Comparison of ENCODE assay signal across 8 cellular contexts in the genomic region with DNA sequence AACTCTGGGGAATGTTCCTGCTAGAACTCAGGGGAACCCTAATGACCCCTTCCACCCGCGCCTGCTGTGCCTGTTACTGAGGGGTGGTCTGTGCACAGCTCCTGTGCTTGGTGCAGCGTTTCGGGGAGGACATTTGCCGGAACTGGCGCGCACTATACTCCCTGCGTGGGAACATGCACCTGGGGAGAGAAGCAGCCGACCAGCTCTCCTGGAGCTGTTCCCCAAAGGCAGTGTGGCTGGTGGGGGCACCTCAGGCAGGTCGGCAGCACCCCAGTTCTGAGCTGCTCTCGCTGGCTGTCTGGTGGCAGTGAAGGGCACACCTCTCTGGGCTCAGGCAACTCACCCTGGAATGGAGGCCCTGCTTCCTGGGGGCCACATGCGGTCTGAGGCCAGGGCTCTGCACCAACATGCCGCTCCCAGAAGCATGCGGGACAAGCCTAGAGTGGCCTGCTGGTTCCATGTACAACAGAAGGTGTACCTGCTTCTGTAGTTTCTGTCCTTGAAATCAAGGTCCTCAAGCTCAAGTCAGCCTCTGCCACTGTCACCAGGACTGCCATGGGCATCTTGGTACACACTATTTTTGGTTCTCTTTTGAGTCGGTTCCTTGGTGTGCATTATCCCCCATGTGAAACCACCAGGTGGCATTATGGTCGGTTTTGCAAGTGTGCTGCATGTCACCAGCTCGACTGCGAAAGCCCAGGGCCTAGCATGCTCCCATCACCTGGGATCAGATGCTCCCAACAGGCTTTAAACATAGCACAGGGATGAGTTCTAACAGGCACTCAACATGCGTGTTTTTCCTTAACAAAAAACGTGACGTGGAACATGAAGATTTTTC. TPM values are rescaled to one million over a fixed set of nuclear protein-coding genes. Genes with fewer than 3 reads are reported as not detected.
A peak's percentile ranks its signal among the peaks of the same experiment; 100 is the strongest.
DNase-seq lines count a peak whose midpoint lies in the region; ATAC-seq and TF ChIP-seq lines count a peak whose summit lies in the region.

No MANE protein-coding gene starts in this region.

- DNase-seq in left ventricle myocardium inferior (no peak), heart left ventricle (no peak), RWPE1 (ENCODE audit: low spot score) (no peak), substantia nigra (lab: John Stamatoyannopoulos, UW) (no peak), SHP77 treated with DMSO at 0.1 percent for 48 hours (lab: John Stamatoyannopoulos, UW) (no peak)

- ATAC-seq in heart left ventricle (no peak), GM21528 (IDR thresholded peaks at IDR 0.05; ENCODE audit: low FRiP score, unreplicated experiment) (no peak), GM18909 (IDR thresholded peaks at IDR 0.05; ENCODE audit: poor library complexity, unreplicated experiment) (no peak)

- CTCF ChIA-PET in RWPE1 (lab: Yijun Ruan, JAX), result no interaction called here

- H3K4me1 ChIP-seq in left ventricle myocardium inferior (peaks cover 17% of the 10 kb centered on the region), heart left ventricle (peaks cover 0 to 15% (median 0%) of the 10 kb centered on the region in 12 donors), esophagus (ENCODE audit: control insufficient read depth in 2 of 2, insufficient read depth in 2 of 2, low read length in 1 of 2) (peaks cover 0 to 8% of the 10 kb centered on the region in 2 donors)

- TF ChIP-seq CTCF in left ventricle myocardium inferior (IDR thresholded peaks at IDR 0.05; ENCODE audit: borderline replicate concordance), result peak; percentile 13
- no peak for TF ChIP-seq CTCF in heart left ventricle (IDR thresholded peaks at IDR 0.05)
- TF ChIP-seq CTCF in RWPE1 (conservative IDR thresholded peaks at IDR 0.05; ENCODE audit: low read depth), result no peak

- no peaks in the 10 kb centered on the region for H3K27me3 ChIP-seq in left ventricle myocardium inferior (ENCODE audit: low read depth)
- no peaks in the 10 kb centered on the region for H3K27me3 ChIP-seq in heart left ventricle
- no peaks in the 10 kb centered on the region for H3K27me3 ChIP-seq in esophagus (ENCODE audit: control insufficient read depth in 1 of 2, insufficient read depth in 2 of 2, low read length in 2 of 2)

- no peak overlapping the region for H3K4me3 ChIP-seq in left ventricle myocardium inferior
- H3K4me3 ChIP-seq in heart left ventricle, result no peak overlapping the region
- no peak overlapping the region for H3K4me3 ChIP-seq in esophagus (ENCODE audit: low read depth in 1 of 2, low read length in 2 of 2)

- WGBS in heart left ventricle, 4 donors, result 86 to 88% (median 88%) methylated on average over 15 to 21 of the region's 21 CpGs
- 74 to 79% methylated on average over 21 of the region's 21 CpGs for WGBS in esophagus, 2 donors

- intact Hi-C loops in left ventricle myocardium inferior (cut with micrococcal nuclease) (no loop called here), heart left ventricle (cut with DNase I) (loop anchor here in 1 of 10 donors (5.0 kb wide), 1 partner anchor 41 kb away; the partner anchor contains the start of gene TBC1D9B)

- H3K9me3 ChIP-seq in left ventricle myocardium inferior (replicated peaks) (peaks cover 4% of the 10 kb centered on the region), heart left ventricle (peaks cover 0 to 7% (median 0%) of the 10 kb centered on the region in 12 donors), esophagus (ENCODE audit: control insufficient read depth in 2 of 2, insufficient read depth in 1 of 2, low read depth in 1 of 2, low read length in 1 of 2) (peaks cover 0 to 4% of the 10 kb centered on the region in 2 donors)

- H3K27ac ChIP-seq in left ventricle myocardium inferior (replicated peaks) (peak overlapping the region; percentile 31), heart left ventricle (no peak overlapping the region), RWPE1 (peak overlapping the region; percentile 69), esophagus (ENCODE audit: low read depth in 2 of 2, low read length in 1 of 2) (peak overlapping the region; percentile 14 to 17), substantia nigra (ENCODE audit: low read depth, low read length, poor library complexity, severe bottlenecking) (peak overlapping the region; percentile 10)

- POLR2A ChIA-PET in RWPE1 (lab: Yijun Ruan, JAX; ENCODE audit: low non-redundant PET), result no interaction called here

- TF ChIP-seq POLR2A in heart left ventricle (IDR thresholded peaks at IDR 0.05), result no peak

- H3K36me3 ChIP-seq in left ventricle myocardium inferior (peaks cover 54% of the 10 kb centered on the region), heart left ventricle (peaks cover 0 to 92% (median 55%) of the 10 kb centered on the region in 9 donors), esophagus (ENCODE audit: control insufficient read depth in 2 of 2, insufficient read depth in 2 of 2, low read length in 1 of 2) (peaks cover 18 to 60% of the 10 kb centered on the region in 2 donors)

RNA-seq across cellular contexts. Expression of gene MRNIP, which starts 7.8 kb away (rescaled TPM):
- 13.1 TPM for total RNA-seq in left ventricle myocardium inferior
- 10 to 100 TPM in 6 of 9 donors, 1 to 10 TPM in 3; 8.5 to 14.4 (median 12.3) TPM for total RNA-seq in heart left ventricle
- polyA plus RNA-seq in heart left ventricle, result 10 to 100 TPM; 10.4 to 24.1 TPM
- polyA plus RNA-seq in esophagus, result 10 to 100 TPM; 12.2 to 31.5 TPM

RNA-seq across cellular contexts. Expression of gene TBC1D9B, which starts 41.2 kb away (rescaled TPM):
- total RNA-seq in left ventricle myocardium inferior (31.1 TPM), heart left ventricle (10 to 100 TPM; 29.3 to 68.9 (median 43.1) TPM)
- polyA plus RNA-seq in heart left ventricle (10 to 100 TPM; 31.1 to 49.9 TPM), esophagus (10 to 100 TPM; 44.8 to 69.5 TPM)

RNA-seq across cellular contexts. Expression of gene SQSTM1, which starts 45.8 kb away (rescaled TPM):
- total RNA-seq in left ventricle myocardium inferior (438 TPM), heart left ventricle (100 to 1,000 TPM; 266 to 747 (median 402) TPM)
- polyA plus RNA-seq in heart left ventricle (100 to 1,000 TPM; 177 to 266 TPM), esophagus (100 to 1,000 TPM in 1 of 2 donors, 10 to 100 TPM in 1; 94.8 to 111 TPM)

RNA-seq across cellular contexts. Expression of gene MGAT4B, which starts 59.8 kb away (rescaled TPM):
- total RNA-seq in left ventricle myocardium inferior (98.7 TPM), heart left ventricle (100 to 1,000 TPM in 6 of 9 donors, 10 to 100 TPM in 3; 84.2 to 209 (median 112) TPM)
- polyA plus RNA-seq in heart left ventricle (10 to 100 TPM; 49.6 to 89.7 TPM), esophagus (10 to 100 TPM; 59.2 to 66.8 TPM)

Comparison
In these comparisons a context has a peak if more than half of its experiments do, and no peak if none do; other contexts are left out.
1. H3K27ac ChIP-seq: peak in left ventricle myocardium inferior (single experiment), RWPE1 (single experiment), esophagus (2 of 2) and substantia nigra (single experiment); none in heart left ventricle (0 of 12).